1 cellular context compared by ENCODE assay signal in the genomic region with DNA sequence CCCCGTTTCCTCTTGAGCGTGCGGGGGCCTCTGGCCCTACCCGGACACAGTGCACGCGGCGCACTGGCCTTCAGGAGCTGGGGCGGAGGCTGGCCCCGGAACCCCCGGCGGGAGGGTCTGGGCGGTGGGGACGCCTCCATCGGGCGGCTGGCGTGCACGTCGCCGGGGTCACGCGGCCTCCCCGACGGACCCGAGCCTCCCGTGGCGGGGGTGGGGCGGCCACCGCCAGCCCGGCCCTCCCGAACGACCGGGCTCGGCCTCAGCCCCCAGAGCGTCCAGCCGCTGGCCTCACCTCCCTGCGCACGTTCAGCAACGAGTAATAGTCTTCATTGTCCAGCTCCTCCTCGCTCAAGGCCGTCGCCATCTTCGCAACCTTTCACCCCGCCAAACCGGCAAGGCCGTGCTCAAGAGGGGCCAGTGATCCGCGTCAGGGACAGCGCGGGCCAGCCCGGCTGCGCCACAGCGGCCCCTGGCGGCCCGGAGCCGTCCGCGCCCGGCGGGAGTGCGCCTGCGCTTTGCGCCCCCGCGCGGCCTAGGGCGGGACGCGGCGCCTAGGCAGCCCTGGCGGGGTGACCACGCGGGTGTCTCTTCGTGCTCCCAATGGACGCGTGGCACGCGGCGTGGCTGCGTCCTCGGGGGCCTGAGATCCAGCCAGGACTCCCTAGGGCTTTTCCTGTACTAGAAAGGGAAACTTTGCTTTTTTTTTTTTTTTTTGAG.
A peak's percentile ranks its signal among the peaks of the same experiment; 100 is the strongest.
TF ChIP-seq lines count a peak whose summit lies in the region.

DNAJC11 (minus strand) TSS at position 380 of the 717 bp plus-strand sequence; CDS start at position 364, 16 bp downstream.

TF ChIP-seq in WTC11, 78 proteins besides CTCF, POLR2A, EP300 and RAD21 (continued from another document):
- TF ChIP-seq ARID4B (CRISPR knock-in tag; IDR thresholded peaks at IDR 0.05; ENCODE audit: borderline replicate concordance) (peak; percentile 36; the same call in 1 of the 2 replicates), E2F5 (CRISPR knock-in tag; IDR thresholded peaks at IDR 0.05) (peak; percentile 69), IRF2 (CRISPR knock-in tag; IDR thresholded peaks at IDR 0.05; ENCODE audit: borderline replicate concordance, low read depth) (0 out of 2 replicates have a peak, but pooled peaks have one; percentile 23), HMGXB4 (CRISPR knock-in tag; IDR thresholded peaks at IDR 0.05) (peak; percentile 94), SMAD3 (CRISPR knock-in tag; IDR thresholded peaks at IDR 0.05; ENCODE audit: borderline replicate concordance) (peak; percentile 60; the same call in 1 of the 2 replicates), NFYB (CRISPR knock-in tag; conservative IDR thresholded peaks at IDR 0.05; ENCODE audit: low read depth) (peak; percentile 37; the same call in 1 of the 2 replicates), KAT7 (CRISPR knock-in tag; IDR thresholded peaks at IDR 0.05; ENCODE audit: borderline replicate concordance) (peak; percentile 81; the same call in 1 of the 2 replicates), SMAD4 (CRISPR knock-in tag; IDR thresholded peaks at IDR 0.05) (peak; percentile 69; the same call in 1 of the 2 replicates), NR2C2 (CRISPR knock-in tag; IDR thresholded peaks at IDR 0.05) (peak; percentile 98), TEAD4 (CRISPR knock-in tag; IDR thresholded peaks at IDR 0.05) (peak; percentile 62; the same call in 1 of the 2 replicates), CREM (CRISPR knock-in tag; IDR thresholded peaks at IDR 0.05) (peak; percentile 89), ZNF219 (CRISPR knock-in tag; IDR thresholded peaks at IDR 0.05; ENCODE audit: borderline replicate concordance) (no peak), TEAD1 (CRISPR knock-in tag; IDR thresholded peaks at IDR 0.05) (peak; percentile 93), USF1 (CRISPR knock-in tag; IDR thresholded peaks at IDR 0.05) (0 out of 2 replicates have a peak, but pooled peaks have one; percentile 26), ETV6 (CRISPR knock-in tag; IDR thresholded peaks at IDR 0.05) (peak; percentile 64; the same call in 1 of the 2 replicates), FOXK1 (CRISPR knock-in tag; IDR thresholded peaks at IDR 0.05) (peak; percentile 96), TP53 (CRISPR knock-in tag; IDR thresholded peaks at IDR 0.05) (peak; percentile 94; the same call in 1 of the 2 replicates), CBFB (CRISPR knock-in tag; IDR thresholded peaks at IDR 0.05; ENCODE audit: low read depth) (peak; percentile 98), MLX (CRISPR knock-in tag; IDR thresholded peaks at IDR 0.05) (no peak), TCF7 (CRISPR knock-in tag; IDR thresholded peaks at IDR 0.05; ENCODE audit: low read depth) (peak; percentile 42; the same call in 1 of the 2 replicates), ZNF671 (CRISPR knock-in tag; IDR thresholded peaks at IDR 0.05) (no peak), ESRRA (CRISPR knock-in tag; IDR thresholded peaks at IDR 0.05; ENCODE audit: borderline replicate concordance) (peak; percentile 89; the same call in 1 of the 2 replicates), CREB1 (CRISPR knock-in tag; IDR thresholded peaks at IDR 0.05) (no peak), ZMAT4 (CRISPR knock-in tag; IDR thresholded peaks at IDR 0.05) (no peak), NR1H2 (CRISPR knock-in tag; IDR thresholded peaks at IDR 0.05) (no peak), NR3C1 (CRISPR knock-in tag; conservative IDR thresholded peaks at IDR 0.05; ENCODE audit: low read depth) (0 out of 2 replicates have a peak, but pooled peaks have one; percentile 89), RELA (CRISPR knock-in tag; IDR thresholded peaks at IDR 0.05; ENCODE audit: borderline replicate concordance) (0 out of 2 replicates have a peak, but pooled peaks have one; percentile 27), ZNF396 (CRISPR knock-in tag; IDR thresholded peaks at IDR 0.05; ENCODE audit: borderline replicate concordance) (no peak), FOXP1 (CRISPR knock-in tag; IDR thresholded peaks at IDR 0.05; ENCODE audit: borderline replicate concordance) (peak; percentile 89; the same call in 1 of the 2 replicates), SP1 (CRISPR knock-in tag; conservative IDR thresholded peaks at IDR 0.05) (peak; percentile 97)
